ENCODE assay signal across 8 cellular contexts in the genomic region with DNA sequence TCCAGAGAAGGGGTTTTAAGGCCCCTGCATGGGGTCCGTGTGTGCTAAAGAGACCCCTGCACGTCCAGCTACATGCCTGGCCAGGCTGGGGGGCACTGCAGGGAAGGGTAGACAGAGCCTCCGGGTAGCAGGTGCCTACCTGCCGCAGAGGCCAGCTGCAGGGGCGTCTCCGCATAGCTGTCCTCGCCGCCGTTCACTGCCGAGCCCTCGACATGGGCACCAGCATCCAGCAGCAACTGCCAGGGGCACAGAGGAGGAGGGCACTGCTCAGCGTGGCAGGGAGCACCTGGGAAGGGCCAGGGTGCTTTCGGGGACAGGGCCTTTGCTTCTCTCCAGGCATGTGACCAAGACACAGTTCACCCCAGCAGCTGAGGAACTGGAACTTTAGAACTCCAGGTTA.
"Had no signal": no experiment of that assay in that cellular context is flagged by ENCODE, and none has a peak within 500 bp of the region (broad histone marks: within the 10 kb centered on the region; RNA-seq: fewer than 3 reads in every experiment).

No MANE protein-coding gene starts in this region.

- H3K4me3 ChIP-seq: GM23338, K562 had no signal

- FAIRE-seq: H1, H54, HTR-8/SVneo, K562 had no signal

- H3K4me2 ChIP-seq: GM23338 had no signal

- DNase-seq: H9, HCEC 1CT, IMR-90 had no signal

- H2AFZ ChIP-seq: GM23338 had no signal
